Comparison of ENCODE assay signal across 19 cellular contexts in the genomic region with DNA sequence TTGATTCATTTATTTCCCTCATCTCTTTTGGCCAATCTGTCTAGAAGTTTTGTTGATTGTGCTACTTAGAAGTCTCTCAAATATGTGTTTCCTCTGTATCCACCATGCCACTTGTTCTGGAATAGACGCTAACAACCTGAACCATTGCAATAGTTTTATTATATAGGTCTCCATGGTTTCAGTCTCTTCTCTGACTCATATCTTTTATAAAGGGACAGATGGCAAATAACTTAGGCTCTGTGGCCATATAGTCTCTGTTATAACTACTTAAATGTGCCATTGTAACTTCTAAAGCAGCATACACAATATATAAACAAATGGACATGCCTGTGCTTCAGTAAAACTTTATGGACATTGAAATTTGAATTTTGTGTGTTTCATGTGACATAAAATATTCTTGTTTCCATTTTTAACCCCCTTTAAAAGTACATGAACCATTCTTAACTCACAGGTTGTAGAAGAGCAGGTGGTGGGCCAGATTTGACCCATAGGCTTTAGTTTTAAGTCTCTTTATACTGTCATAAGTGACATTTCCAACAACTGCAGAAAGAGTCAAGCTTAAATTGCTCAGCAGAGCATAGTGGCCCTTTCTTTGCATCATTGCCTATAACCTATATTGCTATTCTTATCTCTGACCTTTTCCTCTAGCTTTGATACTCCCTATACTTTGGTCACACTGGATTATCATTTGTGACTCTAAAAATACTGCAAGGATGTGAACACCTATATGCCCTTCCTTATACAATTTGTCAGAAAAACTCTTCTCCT.
"Had no signal": no experiment of that assay in that cellular context is flagged by ENCODE, and none has a peak within 500 bp of the region (broad histone marks: within the 10 kb centered on the region; RNA-seq: fewer than 3 reads in every experiment).

No MANE protein-coding gene starts in this region.

- H3K4me1 ChIP-seq: adrenal gland, prostate gland, spleen, upper lobe of left lung had no signal

- ATAC-seq: activated CD8-positive, alpha-beta T cell treated with anti-CD3 and anti-CD28 coated beads, Interleukin-2, amount 10 ng/mL, durations not matched to agents 7 days and 5 days; natural killer cell treated with Interleukin-12 subunit alpha and Interleukin-12 subunit beta and Interleukin-15 and Interleukin-18, amount 100 ng/mL, for 72 hours had no signal

- H3K36me3 ChIP-seq: adrenal gland, esophagus muscularis mucosa, prostate gland, spleen, thoracic aorta, upper lobe of left lung, WERI-Rb-1 had no signal

- H3K27me3 ChIP-seq: adrenal gland, esophagus muscularis mucosa, spleen, upper lobe of left lung had no signal

- DNase-seq: activated CD4-positive, alpha-beta T cell treated with anti-CD3 and anti-CD28 coated beads, Interleukin-2, amount 50 U/mL, for 1 hour; activated CD4-positive, CD25-positive, alpha-beta regulatory T cell treated with anti-CD3 and anti-CD28 coated beads, Interleukin-2, amount 50 U/mL, for 72 hours; activated CD8-positive, alpha-beta T cell treated with anti-CD3 and anti-CD28 coated beads, Interleukin-2, amount 10 ng/mL, durations not matched to agents 7 days and 5 days; activated naive CD4-positive, alpha-beta T cell; activated T-cell treated with anti-CD3 and anti-CD28 coated beads, Interleukin-2, amount 50 U/mL, for 24 hours; adrenal gland; central memory CD4-positive, alpha-beta T cell; glutamatergic neuron; hippocampal formation; midbrain; spleen; stimulated activated CD4-positive, alpha-beta T cell treated with anti-CD3 and anti-CD28 coated beads, Interleukin-4, amount 100 ng/mL, for 1 hour; stimulated activated naive CD4-positive, alpha-beta T cell treated with Interleukin-2 at 50 U/mL for 16 hours; WERI-Rb-1 had no signal

- H3K9me3 ChIP-seq: adrenal gland, esophagus muscularis mucosa, prostate gland, thoracic aorta, upper lobe of left lung had no signal

- H3K4me3 ChIP-seq: adrenal gland, esophagus muscularis mucosa, prostate gland, spleen, thoracic aorta, upper lobe of left lung had no signal

- H3K27ac ChIP-seq: adrenal gland, prostate gland, thoracic aorta, upper lobe of left lung, WERI-Rb-1 had no signal
